Comparison of ENCODE assay signal across 1 cellular context in genomic region chr18:6406075-6406909, GRCh38.
TF ChIP-seq lines count a peak whose summit lies in the region.

No MANE protein-coding gene starts in this region.

TF ChIP-seq in GM23338, 12 proteins besides CTCF, POLR2A, EP300 and RAD21 (continued from another document):
- no peak for TF ChIP-seq ZNF462 (CRISPR knock-in tag; IDR thresholded peaks at IDR 0.05)
- no peak for TF ChIP-seq NANOG (IDR thresholded peaks at IDR 0.05; ENCODE audit: borderline replicate concordance)
- no peak for TF ChIP-seq ZNF331 (CRISPR knock-in tag; IDR thresholded peaks at IDR 0.05; ENCODE audit: low read depth)
- no peak for TF ChIP-seq JUNB (IDR thresholded peaks at IDR 0.05; ENCODE audit: unreplicated experiment)
- no peak for TF ChIP-seq STAT1 (IDR thresholded peaks at IDR 0.05; ENCODE audit: unreplicated experiment)
- TF ChIP-seq EZH2phosphoT487 (IDR thresholded peaks at IDR 0.05; ENCODE audit: unreplicated experiment) = no peak
- no peak for TF ChIP-seq ETS1 (IDR thresholded peaks at IDR 0.05)
